Comparison of ENCODE assay signal across 23 cellular contexts in the genomic region with DNA sequence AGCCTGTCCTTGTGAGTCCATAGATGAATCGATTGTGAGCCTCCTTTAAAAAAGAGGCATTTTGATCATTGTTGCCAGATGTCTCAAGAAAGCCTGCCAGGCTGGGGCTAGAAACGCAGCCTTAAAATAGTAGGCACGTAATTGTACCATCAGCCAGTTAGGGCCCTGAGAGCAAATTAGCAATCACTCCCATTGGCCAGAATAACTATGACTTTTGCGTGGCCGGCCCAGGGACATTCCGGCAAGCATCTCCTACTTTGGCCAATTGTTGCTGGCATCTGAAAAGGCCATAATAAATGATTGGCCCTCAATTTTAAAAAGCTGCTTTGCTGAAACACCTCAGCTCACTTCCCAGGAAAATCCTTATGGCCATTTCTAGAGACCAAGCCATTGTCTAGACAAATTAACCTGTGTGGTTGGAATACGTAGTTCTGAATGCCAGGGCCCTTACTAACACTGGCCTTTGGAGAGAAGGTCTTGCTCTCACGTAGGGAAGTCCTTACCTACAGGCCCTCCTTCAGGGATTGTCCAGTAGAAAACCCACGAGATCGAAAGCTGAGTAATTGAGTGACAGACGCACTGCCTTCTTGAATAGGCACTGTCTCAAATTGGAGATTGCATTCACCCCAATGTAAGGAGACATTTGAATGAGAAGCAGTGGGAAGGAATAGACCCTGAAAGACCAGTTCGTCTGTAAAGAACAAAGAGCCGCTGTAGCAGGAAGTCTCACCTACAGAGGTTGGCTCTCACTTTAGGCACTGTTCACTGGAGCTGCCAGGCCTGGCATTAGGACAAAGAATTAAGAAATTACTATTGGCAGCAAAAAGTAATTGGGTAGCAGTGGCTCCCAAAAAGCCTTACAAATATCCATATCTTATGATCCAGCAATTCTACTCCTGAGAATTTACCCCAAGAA. TPM values are rescaled to one million over a fixed set of nuclear protein-coding genes. Genes with fewer than 3 reads are reported as not detected.
DNase-seq lines count a peak whose midpoint lies in the region; ATAC-seq, FAIRE-seq and TF ChIP-seq lines count a peak whose summit lies in the region.
"Had no signal": no experiment of that assay in that cellular context is flagged by ENCODE, and none has a peak within 500 bp of the region (broad histone marks: within the 10 kb centered on the region; RNA-seq: fewer than 3 reads in every experiment).

No MANE protein-coding gene starts in this region.

- H3K9me3 ChIP-seq in H1 (ENCODE audit: insufficient read depth in 2 of 2, low read depth in 1 of 2, low read length in 1 of 2) (no peaks in the 10 kb centered on the region), neural progenitor cell (ENCODE audit: low read depth) (no peaks in the 10 kb centered on the region)
- H3K9me3 ChIP-seq: gastroesophageal sphincter, left lung had no signal

- H3K9me3 Mint-ChIP-seq in neural progenitor cell, result no peaks in the 10 kb centered on the region
- H3K9me3 Mint-ChIP-seq in activated CD4-positive, alpha-beta T cell treated with anti-CD3 and anti-CD28 coated beads for 36 hours (ENCODE audit: low read depth), result no peaks in the 10 kb centered on the region
- H3K9me3 Mint-ChIP-seq: activated naive CD8-positive, alpha-beta T cell treated with anti-CD3 and anti-CD28 coated beads, Interleukin-2, amount 50 U/mL, for 24 hours; dendritic cell treated with granulocyte-macrophage colony-stimulating factor and Interleukin-4, amounts not matched to agents 40 ng/mL and 50 ng/mL, for 4 days had no signal

- H4K20me1 ChIP-seq in H1 (replicated peaks in 1 of 2; ENCODE audit: control insufficient read depth in 1 of 2, insufficient read depth in 2 of 2, low read length in 2 of 2) (no peaks in the 10 kb centered on the region), neural progenitor cell (ENCODE audit: low read depth) (no peaks in the 10 kb centered on the region)

- POLR2A ChIA-PET in BJ (lab: Charles Lee), result interaction anchor here (0.6 kb wide), 1 partner anchor 725 kb away, joined by 12 read pairs; no protein-coding TSS in a partner anchor
- POLR2A ChIA-PET in H1 (lab: Charles Lee; ENCODE audit: partially characterized antibody), result no interaction called here
- POLR2A ChIA-PET in HEK293T (lab: Yijun Ruan, JAX), result no interaction called here
- POLR2A ChIA-PET in activated CD4-positive, alpha-beta T cell treated with anti-CD3 and anti-CD28 coated beads for 36 hours (lab: Charles Lee), result no interaction called here

- H3K4me3 ChIP-seq in BJ (ENCODE audit: low read depth, low read length) (no peak overlapping the region), H1 (ENCODE audit: extremely low read depth in 1 of 4, insufficient read depth in 2 of 4, low read depth in 3 of 4, low read length in 4 of 4) (no peak overlapping the region), neural progenitor cell (no peak overlapping the region)
- H3K4me3 ChIP-seq: gastroesophageal sphincter, left lung had no signal

- H3K36me3 ChIP-seq in BJ (ENCODE audit: control insufficient read depth, insufficient read depth, low read length), result no peaks in the 10 kb centered on the region
- no peaks in the 10 kb centered on the region; a peak in 1 of 8 replicates for H3K36me3 ChIP-seq in H1 (ENCODE audit: control insufficient read depth in 2 of 4, insufficient read depth in 4 of 4, low read length in 3 of 4)
- no peaks in the 10 kb centered on the region for H3K36me3 ChIP-seq in neural progenitor cell
- H3K36me3 ChIP-seq: gastroesophageal sphincter, left lung had no signal

- intact Hi-C loops in activated CD4-positive, alpha-beta T cell treated with anti-CD3 and anti-CD28 coated beads for 36 hours (cut with DNase I, micrococcal nuclease), result no loop called here

- H4K91ac ChIP-seq in H1 (replicated peaks; ENCODE audit: insufficient read length, low read length), result no peak overlapping the region

- no peak overlapping the region for H4K5ac ChIP-seq in H1 (ENCODE audit: insufficient read length, low read depth, low read length)

- no peaks in the 10 kb centered on the region for H3K79me2 ChIP-seq in H1 (ENCODE audit: control insufficient read depth in 1 of 2, insufficient read depth in 2 of 2, low read length in 2 of 2)
- no peaks in the 10 kb centered on the region for H3K79me2 ChIP-seq in neural progenitor cell (ENCODE audit: low read depth)

- H3K4me3 Mint-ChIP-seq in neural progenitor cell, result no peak overlapping the region
- H3K4me3 Mint-ChIP-seq in activated CD4-positive, alpha-beta T cell treated with anti-CD3 and anti-CD28 coated beads for 36 hours, result no peak overlapping the region
- H3K4me3 Mint-ChIP-seq: activated naive CD8-positive, alpha-beta T cell treated with anti-CD3 and anti-CD28 coated beads, Interleukin-2, amount 50 U/mL, for 24 hours; dendritic cell treated with granulocyte-macrophage colony-stimulating factor and Interleukin-4, amounts not matched to agents 40 ng/mL and 50 ng/mL, for 4 days had no signal

- H2BK12ac ChIP-seq in H1 (ENCODE audit: low read depth, low read length), result no peak overlapping the region

- no peak overlapping the region for H3K14ac ChIP-seq in H1 (ENCODE audit: insufficient read length)

- H3K4me1 Mint-ChIP-seq in neural progenitor cell, result peaks cover 13% of the 10 kb centered on the region
- no peaks in the 10 kb centered on the region for H3K4me1 Mint-ChIP-seq in activated CD4-positive, alpha-beta T cell treated with anti-CD3 and anti-CD28 coated beads for 36 hours
- H3K4me1 Mint-ChIP-seq: activated naive CD8-positive, alpha-beta T cell treated with anti-CD3 and anti-CD28 coated beads, Interleukin-2, amount 50 U/mL, for 24 hours had no signal

- H3K4me2 ChIP-seq in H1 (ENCODE audit: insufficient read depth in 1 of 2, low read depth in 2 of 2, low read length in 2 of 2) (no peak overlapping the region), neural progenitor cell (no peak overlapping the region)

- no peak overlapping the region for H2AK5ac ChIP-seq in H1 (ENCODE audit: low read depth, low read length)

- TF ChIP-seq CTCF in BJ (IDR thresholded peaks at IDR 0.05; ENCODE audit: insufficient read depth, low read depth, low read length), result no peak
- TF ChIP-seq CTCF in H1 (IDR thresholded peaks at IDR 0.05; ENCODE audit: control extremely low read depth in 1 of 3, insufficient read depth in 1 of 3, low read depth in 1 of 3, low read length in 3 of 3), result no peak
- TF ChIP-seq CTCF in neural progenitor cell (IDR thresholded peaks at IDR 0.05), result no peak

- no peak overlapping the region for H3K23ac ChIP-seq in H1 (ENCODE audit: insufficient read length)

- TF ChIP-seq EP300 in H1 (IDR thresholded peaks at IDR 0.05; ENCODE audit: borderline replicate concordance in 1 of 2, low read depth in 2 of 2, low read length in 2 of 2), result no peak

- no peak overlapping the region for H2BK5ac ChIP-seq in H1 (ENCODE audit: low read depth, low read length)

- H2BK15ac ChIP-seq in H1 (ENCODE audit: low read length), result no peak overlapping the region

- H3K27ac ChIP-seq in H1 (ENCODE audit: low read depth, low read length), result no peak overlapping the region
- H3K27ac ChIP-seq in neural progenitor cell, result no peak overlapping the region
- H3K27ac ChIP-seq: gastroesophageal sphincter, HL-60, left lung had no signal

- H3K36me3 Mint-ChIP-seq in neural progenitor cell, result no peaks in the 10 kb centered on the region
- H3K36me3 Mint-ChIP-seq in activated CD4-positive, alpha-beta T cell treated with anti-CD3 and anti-CD28 coated beads for 36 hours (ENCODE audit: low read depth), result no peaks in the 10 kb centered on the region

- ATAC-seq in activated CD4-positive, alpha-beta T cell treated with anti-CD3 and anti-CD28 coated beads for 36 hours, result no peak
- ATAC-seq: activated naive CD8-positive, alpha-beta T cell treated with anti-CD3 and anti-CD28 coated beads, Interleukin-2, amount 50 U/mL, for 24 hours; gastroesophageal sphincter; left lung; right cardiac atrium; Right ventricle myocardium inferior had no signal

- H3K56ac ChIP-seq in H1 (replicated peaks; ENCODE audit: insufficient read length, low read depth, low read length), result no peak overlapping the region

- H3K27me3 ChIP-seq in BJ (ENCODE audit: control insufficient read depth, insufficient read depth, low read length) (no peaks in the 10 kb centered on the region; the same call in 1 of the 2 replicates), H1 (replicated peaks in 1 of 4; ENCODE audit: control insufficient read depth in 3 of 4, extremely low read depth in 1 of 4, insufficient read depth in 3 of 4, low read length in 3 of 4) (no peaks in the 10 kb centered on the region; a peak in 1 of 7 replicates), neural progenitor cell (no peaks in the 10 kb centered on the region)
- H3K27me3 ChIP-seq: left lung had no signal

- H2AFZ ChIP-seq in H1 (ENCODE audit: low read length) (peak overlapping the region; percentile 87), neural progenitor cell (replicated peaks) (peak overlapping the region; percentile 27)

- 91% methylated on average over 13 of the region's 13 CpGs; no CpG with 5 or more reads in 1 of the 2 experiments for WGBS in H1 (ENCODE audit: extremely low coverage in 1 of 2, insufficient coverage in 1 of 2, insufficient read length in 1 of 2, insufficient replicate concordance in 2 of 2, low coverage in 1 of 2, low lambda C conversion rate in 2 of 2, missing lambda C conversion rate in 1 of 2), 2 experiments

- no peak for TF ChIP-seq POLR2A in H1 (IDR thresholded peaks at IDR 0.05; ENCODE audit: control extremely low read depth in 1 of 2, low read depth in 2 of 2, low read length in 2 of 2)

- no peaks in the 10 kb centered on the region for H3K79me1 ChIP-seq in H1 (ENCODE audit: low read depth, low read length)

- H3K9ac ChIP-seq in H1 (replicated peaks in 1 of 4; ENCODE audit: extremely low read depth in 1 of 4, low read depth in 3 of 4, low read length in 3 of 4) (no peak overlapping the region), neural progenitor cell (no peak overlapping the region)

- no peak for FAIRE-seq in H1 (lab: Jason Lieb, UNC)
- FAIRE-seq: H54 had no signal

- no peak overlapping the region for H2BK120ac ChIP-seq in H1 (replicated peaks; ENCODE audit: low read depth, low read length)

- DNase-seq in BJ (ENCODE audit: low read depth) (peak; percentile 68), H4 (ENCODE audit: low spot score) (peak; percentile 81), H1 (ENCODE audit: low read depth in 1 of 2, low spot score in 2 of 2) (no peak), neural progenitor cell (ENCODE audit: low spot score) (no peak), SK-N-DZ (ENCODE audit: low spot score) (no peak), HEK293T (ENCODE audit: extremely low spot score) (no peak), DMS 273 treated with DMSO at 0.1 percent for 48 hours (lab: John Stamatoyannopoulos, UW) (no peak)
- DNase-seq in activated CD4-positive, alpha-beta T cell treated with anti-CD3 and anti-CD28 coated beads for 36 hours, result no peak
- DNase-seq: activated CD4-positive, alpha-beta T cell treated with anti-CD3 and anti-CD28 coated beads for 4 hours; activated effector memory CD4-positive, alpha-beta T cell treated with Interleukin-2 at 50 U/mL for 16 hours; activated naive CD8-positive, alpha-beta T cell treated with anti-CD3 and anti-CD28 coated beads, Interleukin-2, amount 50 U/mL, for 24 hours; left lung; NCI-H2029; NCI-H510A; right cardiac atrium had no signal

- H3K18ac ChIP-seq in H1 (ENCODE audit: extremely low read depth, low read length), result no peak overlapping the region

- H3K4me1 ChIP-seq in H1 (replicated peaks in 1 of 4; ENCODE audit: control insufficient read depth in 3 of 4, insufficient read depth in 4 of 4, low read length in 3 of 4) (no peaks in the 10 kb centered on the region), neural progenitor cell (no peaks in the 10 kb centered on the region)
- H3K4me1 ChIP-seq: gastroesophageal sphincter, left lung had no signal

- no peak for TF ChIP-seq RAD21 in H1 (IDR thresholded peaks at IDR 0.05 in 1 of 2, conservative IDR thresholded peaks at IDR 0.05 in 1 of 2; ENCODE audit: low read depth in 2 of 2, low read length in 2 of 2)

- no peak overlapping the region for H4K8ac ChIP-seq in H1 (ENCODE audit: extremely low read depth, insufficient read depth, low read length)

- H3K27me3 Mint-ChIP-seq in neural progenitor cell (ENCODE audit: insufficient read depth, low read depth), result peaks cover 3% of the 10 kb centered on the region
- H3K27me3 Mint-ChIP-seq in activated CD4-positive, alpha-beta T cell treated with anti-CD3 and anti-CD28 coated beads for 36 hours, result peaks cover 4% of the 10 kb centered on the region
- H3K27me3 Mint-ChIP-seq: activated naive CD8-positive, alpha-beta T cell treated with anti-CD3 and anti-CD28 coated beads, Interleukin-2, amount 50 U/mL, for 24 hours; dendritic cell treated with granulocyte-macrophage colony-stimulating factor and Interleukin-4, amounts not matched to agents 40 ng/mL and 50 ng/mL, for 4 days had no signal

- no peak overlapping the region for H3K27ac Mint-ChIP-seq in neural progenitor cell
- H3K27ac Mint-ChIP-seq in activated CD4-positive, alpha-beta T cell treated with anti-CD3 and anti-CD28 coated beads for 36 hours, result no peak overlapping the region
- H3K27ac Mint-ChIP-seq: activated naive CD8-positive, alpha-beta T cell treated with anti-CD3 and anti-CD28 coated beads, Interleukin-2, amount 50 U/mL, for 24 hours; dendritic cell treated with granulocyte-macrophage colony-stimulating factor and Interleukin-4, amounts not matched to agents 40 ng/mL and 50 ng/mL, for 4 days had no signal

- CTCF ChIA-PET in BJ (lab: Yijun Ruan, JAX), result no interaction called here
- CTCF ChIA-PET in H1 (lab: Charles Lee; ENCODE audit: partially characterized antibody), result interaction anchor here (0.7 kb wide), 1 partner anchor 315 kb away, joined by 3 read pairs; no protein-coding TSS in a partner anchor
- CTCF ChIA-PET in HEK293T (lab: Yijun Ruan, JAX), result no interaction called here
- CTCF ChIA-PET in activated CD4-positive, alpha-beta T cell treated with anti-CD3 and anti-CD28 coated beads for 36 hours (lab: Charles Lee), result no interaction called here

- H2BK20ac ChIP-seq in H1 (ENCODE audit: low read length), result no peak overlapping the region

- no peak overlapping the region for H3K4ac ChIP-seq in H1 (replicated peaks; ENCODE audit: insufficient read length, low read depth, low read length)

- no peaks in the 10 kb centered on the region for H3F3A ChIP-seq in neural progenitor cell (ENCODE audit: low read depth)

- H3K23me2 ChIP-seq in H1 (ENCODE audit: low read depth, low read length), result no peaks in the 10 kb centered on the region

RNA-seq across cellular contexts. Expression of gene TEX36, which starts 10.2 kb away (rescaled TPM):
- polyA plus RNA-seq in BJ (2011; rRNA removed) (0.11 TPM in 1 of 2 replicates, not detected in the other), H1 (2011; rRNA removed) (not detected in 2 replicates)
- polyA minus RNA-seq in BJ (2011; rRNA and poly(A)+ RNA removed), result not detected in 2 replicates
- not detected in 2 replicates for total RNA-seq in H4 (2014; rRNA removed; shearing (Covaris generic))
- total RNA-seq in H1 (2021; fragmentation: NEBNext Ultra II Directional; extraction: Animal tissue kit (Norgen Biotek cat#: 25700)), result not detected in 2 replicates
- polyA plus RNA-seq in H1 (2011; cell fraction: cytosol; rRNA removed), result not detected
- not detected for polyA plus RNA-seq in H1 (2011; cell fraction: nucleus; rRNA removed)
- not detected in 4 replicates for polyA plus RNA-seq in H1 (2012, experiment 1 of 2)
- polyA plus RNA-seq in H1 (2012, experiment 2 of 2), result not detected
- not detected for polyA plus RNA-seq in H1 (2013, experiment 1 of 2)
- polyA plus RNA-seq in H1 (2013, experiment 2 of 2), result not detected
- polyA minus RNA-seq in H1 (2011; rRNA and poly(A)+ RNA removed), result not detected in 2 replicates
- not detected for polyA minus RNA-seq in H1 (2011; cell fraction: cytosol; rRNA and poly(A)+ RNA removed)
- polyA minus RNA-seq in H1 (2011; cell fraction: nucleus; rRNA and poly(A)+ RNA removed), result not detected
- total RNA-seq in neural progenitor cell (ENCODE audit: low replicate concordance), result not detected in 2 replicates
- polyA plus RNA-seq in SK-N-DZ (2014; cell fraction: cytosol; rRNA removed), result not detected in 2 replicates
- 1.9 TPM in 1 of 2 replicates, not detected in the other for polyA plus RNA-seq in SK-N-DZ (2014; cell fraction: nucleus; rRNA removed)
- total RNA-seq in activated CD4-positive, alpha-beta T cell treated with anti-CD3 and anti-CD28 coated beads for 36 hours, result not detected
- total RNA-seq: gastroesophageal sphincter, mucosa of gallbladder, right cardiac atrium, Right ventricle myocardium inferior, temporal lobe had no signal
- polyA plus RNA-seq: AG04450, right cardiac atrium had no signal

RNA-seq across cellular contexts. Expression of gene EDRF1, which starts 26.3 kb away (rescaled TPM):
- polyA plus RNA-seq in BJ (2011; rRNA removed), result 15.7 and 20.1 TPM in 2 replicates
- 17.9 and 21.6 TPM in 2 replicates for polyA minus RNA-seq in BJ (2011; rRNA and poly(A)+ RNA removed)
- 21.2 and 23.2 TPM in 2 replicates for total RNA-seq in H4 (2014; rRNA removed; shearing (Covaris generic))
- 35.7 and 37.8 TPM in 2 replicates for total RNA-seq in H1 (2021; fragmentation: NEBNext Ultra II Directional; extraction: Animal tissue kit (Norgen Biotek cat#: 25700))
- 13.0 and 19.9 TPM in 2 replicates for polyA plus RNA-seq in H1 (2011; rRNA removed)
- 24.3 TPM for polyA plus RNA-seq in H1 (2011; cell fraction: cytosol; rRNA removed)
- 31.7 TPM for polyA plus RNA-seq in H1 (2011; cell fraction: nucleus; rRNA removed)
- polyA plus RNA-seq in H1 (2012, experiment 1 of 2), result 17.6 to 28.1 TPM (median 23.0 TPM) in 4 replicates
- 1.9 TPM for polyA plus RNA-seq in H1 (2012, experiment 2 of 2)
- polyA plus RNA-seq in H1 (2013, experiment 1 of 2), result 26.6 TPM
- polyA plus RNA-seq in H1 (2013, experiment 2 of 2), result 22.8 TPM
- 32.4 and 36.1 TPM in 2 replicates for polyA minus RNA-seq in H1 (2011; rRNA and poly(A)+ RNA removed)
- polyA minus RNA-seq in H1 (2011; cell fraction: cytosol; rRNA and poly(A)+ RNA removed), result 27.2 TPM
- 51.6 TPM for polyA minus RNA-seq in H1 (2011; cell fraction: nucleus; rRNA and poly(A)+ RNA removed)
- 52.9 and 63.4 TPM in 2 replicates for total RNA-seq in neural progenitor cell (ENCODE audit: low replicate concordance)
- polyA plus RNA-seq in SK-N-DZ (2014; cell fraction: cytosol; rRNA removed), result 32.4 and 39.4 TPM in 2 replicates
- polyA plus RNA-seq in SK-N-DZ (2014; cell fraction: nucleus; rRNA removed), result 92.2 and 113 TPM in 2 replicates
- total RNA-seq in activated CD4-positive, alpha-beta T cell treated with anti-CD3 and anti-CD28 coated beads for 36 hours, result 10 to 100 TPM; 29.6 to 30.8 TPM

Comparison
In these comparisons a context has a peak if more than half of its experiments do, and no peak if none do; other contexts are left out.
1. DNase-seq: peak in BJ (single experiment) and H4 (single experiment); none in H1 (0 of 2), neural progenitor cell (single experiment), SK-N-DZ (single experiment), HEK293T (single experiment), DMS 273 treated with DMSO at 0.1 percent for 48 hours (single experiment) and activated CD4-positive, alpha-beta T cell treated with anti-CD3 and anti-CD28 coated beads for 36 hours (single experiment).